25 cellular contexts compared by ENCODE assay signal in genomic region chr13:112819111-112819510, GRCh38.
"Had no signal": no experiment of that assay in that cellular context is flagged by ENCODE, and none has a peak within 500 bp of the region (broad histone marks: within the 10 kb centered on the region; RNA-seq: fewer than 3 reads in every experiment).

No MANE protein-coding gene starts in this region.

- H3K27ac Mint-ChIP-seq: activated CD8-positive, alpha-beta T cell treated with anti-CD3 and anti-CD28 coated beads for 36 hours; activated naive CD8-positive, alpha-beta T cell treated with anti-CD3 and anti-CD28 coated beads, Interleukin-2, amount 10 ng/mL, durations not matched to agents 7 days and 5 days; activated T-cell treated with anti-CD3 and anti-CD28 coated beads, Interleukin-2, amount 50 U/mL, for 24 hours; activated T-helper 17 cell treated with anti-CD3 and anti-CD28 coated beads, Interleukin-2, amount 50 U/mL, for 72 hours; T-helper 1 cell treated with Interleukin-12 subunit alpha and Interleukin-12 subunit beta and Interleukin-4 antibody, amounts not matched to agents 30 μg/mL and 1 μg/mL, for 36 hours had no signal

- ATAC-seq: activated CD4-positive, CD25-positive, alpha-beta regulatory T cell treated with anti-CD3 and anti-CD28 coated beads, Interleukin-2, amount 50 U/mL, for 24 hours; activated CD8-positive, alpha-beta T cell treated with anti-CD3 and anti-CD28 coated beads for 36 hours; activated T-helper 17 cell treated with anti-CD3 and anti-CD28 coated beads, Interleukin-2, amount 50 U/mL, for 72 hours; K562; PC-3 had no signal

- H3K27ac ChIP-seq: adrenal gland, breast epithelium had no signal

- H3K27me3 Mint-ChIP-seq: activated CD8-positive, alpha-beta T cell treated with anti-CD3 and anti-CD28 coated beads for 36 hours; activated naive CD8-positive, alpha-beta T cell treated with anti-CD3 and anti-CD28 coated beads, Interleukin-2, amount 10 ng/mL, durations not matched to agents 7 days and 5 days; activated T-cell treated with anti-CD3 and anti-CD28 coated beads, Interleukin-2, amount 50 U/mL, for 24 hours; activated T-helper 17 cell treated with anti-CD3 and anti-CD28 coated beads, Interleukin-2, amount 50 U/mL, for 72 hours; central memory CD8-positive, alpha-beta T cell had no signal

- H3K4me3 Mint-ChIP-seq: activated CD8-positive, alpha-beta T cell treated with anti-CD3 and anti-CD28 coated beads for 36 hours; activated naive CD8-positive, alpha-beta T cell treated with anti-CD3 and anti-CD28 coated beads, Interleukin-2, amount 10 ng/mL, durations not matched to agents 7 days and 5 days; activated T-cell treated with anti-CD3 and anti-CD28 coated beads, Interleukin-2, amount 50 U/mL, for 24 hours; activated T-helper 17 cell treated with anti-CD3 and anti-CD28 coated beads, Interleukin-2, amount 50 U/mL, for 72 hours; central memory CD8-positive, alpha-beta T cell; T-helper 1 cell treated with Interleukin-12 subunit alpha and Interleukin-12 subunit beta and Interleukin-4 antibody, amounts not matched to agents 30 μg/mL and 1 μg/mL, for 36 hours had no signal

- H3K9me3 Mint-ChIP-seq: activated CD8-positive, alpha-beta T cell treated with anti-CD3 and anti-CD28 coated beads for 36 hours; activated T-cell treated with anti-CD3 and anti-CD28 coated beads, Interleukin-2, amount 50 U/mL, for 24 hours; activated T-helper 17 cell treated with anti-CD3 and anti-CD28 coated beads, Interleukin-2, amount 50 U/mL, for 72 hours; central memory CD8-positive, alpha-beta T cell; T-helper 1 cell treated with Interleukin-12 subunit alpha and Interleukin-12 subunit beta and Interleukin-4 antibody, amounts not matched to agents 30 μg/mL and 1 μg/mL, for 36 hours had no signal

- DNase-seq: activated CD4-positive, alpha-beta T cell treated with anti-CD3 and anti-CD28 coated beads for 4 hours; activated CD8-positive, alpha-beta T cell treated with anti-CD3 and anti-CD28 coated beads for 36 hours; activated gamma-delta T cell; activated naive CD4-positive, alpha-beta T cell treated with anti-CD3 and anti-CD28 coated beads, Interleukin-2, amount 50 U/mL, for 16 hours; activated naive CD8-positive, alpha-beta T cell treated with anti-CD3 and anti-CD28 coated beads, Interleukin-2, amount 10 ng/mL, durations not matched to agents 7 days and 5 days; activated T-cell treated with anti-CD3 and anti-CD28 coated beads, Interleukin-2, amount 50 U/mL, for 24 hours; anterior cingulate cortex; Karpas-422; MM.1S; NCI-H1105; NCI-H1436; NCI-H1694 treated with DMSO at 0.1 percent for 48 hours; NCI-H2029 treated with DMSO at 0.1 percent for 48 hours; NCI-H345; NCI-H510A; NCI-H526 treated with DMSO at 0.1 percent for 48 hours; PC-3; SHP77 treated with DMSO at 0.1 percent for 48 hours had no signal

- H3K36me3 ChIP-seq: breast epithelium had no signal

- H3K4me3 ChIP-seq: adrenal gland, breast epithelium, K562 had no signal

- H3K9me3 ChIP-seq: adrenal gland, breast epithelium had no signal

- H3K27me3 ChIP-seq: adrenal gland, breast epithelium had no signal

- H3K4me1 Mint-ChIP-seq: activated naive CD8-positive, alpha-beta T cell treated with anti-CD3 and anti-CD28 coated beads, Interleukin-2, amount 10 ng/mL, durations not matched to agents 7 days and 5 days; activated T-helper 17 cell treated with anti-CD3 and anti-CD28 coated beads, Interleukin-2, amount 50 U/mL, for 72 hours; central memory CD8-positive, alpha-beta T cell had no signal

- H3K4me1 ChIP-seq: adrenal gland, breast epithelium had no signal
